Comparison of ENCODE assay signal across 20 cellular contexts in the genomic region with DNA sequence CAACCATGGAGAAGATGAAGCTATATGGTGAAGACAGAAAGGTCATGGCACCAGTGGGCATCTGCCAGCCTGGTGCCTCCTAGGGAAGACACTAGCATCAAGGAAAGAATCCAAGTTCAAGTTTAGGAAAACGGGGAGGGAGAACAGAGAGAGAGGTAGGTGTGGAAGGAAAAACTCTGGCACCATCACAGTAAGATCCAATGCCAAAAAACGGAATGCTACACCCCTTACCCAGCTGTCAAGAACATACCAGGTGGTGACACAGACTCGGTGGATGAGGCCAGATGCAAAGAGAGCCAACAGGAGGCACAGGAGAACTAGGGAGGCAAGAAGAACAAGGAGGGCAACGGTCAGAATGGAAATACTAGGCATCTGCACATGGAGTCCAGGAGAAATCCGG. TPM values are rescaled to one million over a fixed set of nuclear protein-coding genes. Genes with fewer than 3 reads are reported as not detected.
DNase-seq lines count a peak whose midpoint lies in the region; ATAC-seq and TF ChIP-seq lines count a peak whose summit lies in the region.
"Had no signal": no experiment of that assay in that cellular context is flagged by ENCODE, and none has a peak within 500 bp of the region (broad histone marks: within the 10 kb centered on the region; RNA-seq: fewer than 3 reads in every experiment).

No MANE protein-coding gene starts in this region.

- H3K36me3 Mint-ChIP-seq in stimulated activated naive B cell treated with anti-CD40 and anti-IgM and Interleukin-4, amounts not matched to agents 10 μg/mL and 1 μg/mL and 100 μg/mL, for 72 hours = peaks cover 16 to 21% of the 10 kb centered on the region in 2 donors

- intact Hi-C loops in gastrocnemius medialis (cut with DNase I; ENCODE audit: low total_unique reads) = no loop called here

- H3K27me3 ChIP-seq in gastrocnemius medialis = peaks cover 9 to 10% (median 10%) of the 10 kb centered on the region in 3 donors
- H3K27me3 ChIP-seq: BLaER1, foreskin keratinocyte, right lobe of liver had no signal

- H3K27me3 Mint-ChIP-seq in stimulated activated naive B cell treated with anti-CD40 and anti-IgM and Interleukin-4, amounts not matched to agents 10 μg/mL and 1 μg/mL and 100 μg/mL, for 72 hours = peaks cover 0 to 5% of the 10 kb centered on the region in 2 donors

- no peaks in the 10 kb centered on the region for H3K9me3 Mint-ChIP-seq in stimulated activated naive B cell treated with anti-CD40 and anti-IgM and Interleukin-4, amounts not matched to agents 10 μg/mL and 1 μg/mL and 100 μg/mL, for 72 hours

- no peak for ATAC-seq in stimulated activated naive B cell treated with anti-CD40 and anti-IgM and Interleukin-4, amounts not matched to agents 10 μg/mL and 1 μg/mL and 100 μg/mL, for 72 hours (replicated peaks)
- ATAC-seq in gastrocnemius medialis = no peak
- ATAC-seq: foreskin keratinocyte, mucosa of descending colon, right lobe of liver had no signal

- H3K9me3 ChIP-seq in gastrocnemius medialis = no peaks in the 10 kb centered on the region
- H3K9me3 ChIP-seq: mucosa of descending colon, right lobe of liver, upper lobe of left lung had no signal

- H3K4me1 ChIP-seq in gastrocnemius medialis = peaks cover 29% of the 10 kb centered on the region in 2 donors

- H3K4me1 Mint-ChIP-seq in stimulated activated naive B cell treated with anti-CD40 and anti-IgM and Interleukin-4, amounts not matched to agents 10 μg/mL and 1 μg/mL and 100 μg/mL, for 72 hours = peaks cover 34 to 56% of the 10 kb centered on the region in 2 donors

- H3K27ac ChIP-seq in gastrocnemius medialis = no peak overlapping the region
- H3K27ac ChIP-seq: BLaER1, foreskin keratinocyte, hepatocyte, left ventricle myocardium inferior, right lobe of liver, upper lobe of left lung had no signal

- H3K4me3 Mint-ChIP-seq in stimulated activated naive B cell treated with anti-CD40 and anti-IgM and Interleukin-4, amounts not matched to agents 10 μg/mL and 1 μg/mL and 100 μg/mL, for 72 hours = no peak overlapping the region

- no peak overlapping the region for H3K4me3 ChIP-seq in gastrocnemius medialis
- H3K4me3 ChIP-seq: BLaER1, hepatocyte, left ventricle myocardium inferior, mucosa of descending colon, right lobe of liver, upper lobe of left lung had no signal

- in situ Hi-C loops in gastrocnemius medialis (cut with MboI; ENCODE audit: low sequenced_read_pairs in 4 of 4) = loop anchor here (5.0 kb wide), 1 partner anchor 77 kb away; no protein-coding TSS in a partner anchor

- H3K36me3 ChIP-seq in gastrocnemius medialis = peaks cover 0 to 23% of the 10 kb centered on the region in 2 donors

- DNase-seq in activated CD8-positive, alpha-beta memory T cell treated with anti-CD3 and anti-CD28 coated beads, Interleukin-2, amount 50 U/mL, for 48 hours = peak; percentile 35
- no peak for DNase-seq in activated CD8-positive, alpha-beta memory T cell treated with anti-CD3 and anti-CD28 coated beads, Interleukin-2, amount 50 U/mL, for 4 hours
- DNase-seq in RPMI8226 (peak; percentile 1), islet precursor cell (peak; percentile 24), EL (no peak), gastrocnemius medialis (no peak)
- no peak for DNase-seq in stimulated activated naive B cell treated with anti-CD40 and anti-IgM and Interleukin-4, amounts not matched to agents 10 μg/mL and 1 μg/mL and 100 μg/mL, for 72 hours
- DNase-seq in stimulated activated naive CD4-positive, alpha-beta T cell (lab: John Stamatoyannopoulos, UW) = no peak
- DNase-seq: activated CD4-positive, alpha-beta T cell treated with anti-CD3 and anti-CD28 coated beads for 4 hours; effector CD8-positive, alpha-beta T cell; foreskin keratinocyte; left ventricle myocardium inferior; mucosa of descending colon; MV-4-11; NCI-H510A treated with DMSO at 0.1 percent for 48 hours; right lobe of liver; SHP77 treated with DMSO at 0.1 percent for 48 hours; upper lobe of left lung had no signal

- TF ChIP-seq POLR2A in gastrocnemius medialis (IDR thresholded peaks at IDR 0.05) = no peak

- peak overlapping the region; percentile 27 for H3K27ac Mint-ChIP-seq in stimulated activated naive B cell treated with anti-CD40 and anti-IgM and Interleukin-4, amounts not matched to agents 10 μg/mL and 1 μg/mL and 100 μg/mL, for 72 hours

- TF ChIP-seq CTCF in gastrocnemius medialis (IDR thresholded peaks at IDR 0.05 in 4 of 5, conservative IDR thresholded peaks at IDR 0.05 in 1 of 5) = no peak

RNA-seq across cellular contexts. Expression of gene KRTCAP2, which starts 3.6 kb away (rescaled TPM):
- total RNA-seq in gastrocnemius medialis = 100 to 1,000 TPM in 1 of 4 donors, 10 to 100 TPM in 3; 59.6 to 102 (median 91.6) TPM

RNA-seq across cellular contexts. Expression of gene TRIM46, which starts 4.1 kb away (rescaled TPM):
- total RNA-seq in gastrocnemius medialis = not detected

RNA-seq across cellular contexts. Expression of gene DPM3, which starts 29.2 kb away (rescaled TPM):
- total RNA-seq in gastrocnemius medialis = 10 to 100 TPM in 3 of 4 donors, 1 to 10 TPM in 1; 7.3 to 69.5 (median 57.9) TPM

RNA-seq across cellular contexts. Expression of gene SLC50A1, which starts 33.9 kb away (rescaled TPM):
- 10 to 100 TPM in 1 of 4 donors, 1 to 10 TPM in 3; 3.5 to 11.4 (median 8.2) TPM for total RNA-seq in gastrocnemius medialis

RNA-seq across cellular contexts. Expression of gene THBS3, which starts 38.2 kb away (rescaled TPM):
- 1 to 10 TPM; 1.5 to 4.6 (median 3.3) TPM for total RNA-seq in gastrocnemius medialis

Comparison
In these comparisons a context has a peak if more than half of its experiments do, and no peak if none do; other contexts are left out.
1. DNase-seq: peak in activated CD8-positive, alpha-beta memory T cell treated with anti-CD3 and anti-CD28 coated beads, Interleukin-2, amount 50 U/mL, for 48 hours (single experiment), RPMI8226 (single experiment) and islet precursor cell (single experiment); none in activated CD8-positive, alpha-beta memory T cell treated with anti-CD3 and anti-CD28 coated beads, Interleukin-2, amount 50 U/mL, for 4 hours (single experiment), stimulated activated naive B cell treated with anti-CD40 and anti-IgM and Interleukin-4, amounts not matched to agents 10 μg/mL and 1 μg/mL and 100 μg/mL, for 72 hours (single experiment), EL (single experiment), stimulated activated naive CD4-positive, alpha-beta T cell (0 of 6) and gastrocnemius medialis (0 of 2).